18 cellular contexts compared by ENCODE assay signal in genomic region chr1:42951588-42951987, GRCh38. TPM values are rescaled to one million over a fixed set of nuclear protein-coding genes. Genes with fewer than 3 reads are reported as not detected.
A peak's percentile ranks its signal among the peaks of the same experiment; 100 is the strongest.
DNase-seq lines count a peak whose midpoint lies in the region; ATAC-seq, FAIRE-seq and TF ChIP-seq lines count a peak whose summit lies in the region.
"Had no signal": no experiment of that assay in that cellular context is flagged by ENCODE, and none has a peak within 500 bp of the region (broad histone marks: within the 10 kb centered on the region; RNA-seq: fewer than 3 reads in every experiment).

No MANE protein-coding gene starts in this region.

- H4K20me1 ChIP-seq in astrocyte (ENCODE audit: insufficient read depth, low read length) (peaks cover 29% of the 10 kb centered on the region), neural progenitor cell (ENCODE audit: low read depth) (peaks cover 100% of the 10 kb centered on the region)

- TF ChIP-seq CTCF in astrocyte (IDR thresholded peaks at IDR 0.05; ENCODE audit: insufficient read depth, low read depth, low read length) (no peak), neural progenitor cell (IDR thresholded peaks at IDR 0.05) (no peak)

- H3K9me3 Mint-ChIP-seq in activated CD4-positive, alpha-beta T cell treated with anti-CD3 and anti-CD28 coated beads for 36 hours (ENCODE audit: low read depth), result no peaks in the 10 kb centered on the region
- no peaks in the 10 kb centered on the region for H3K9me3 Mint-ChIP-seq in astrocyte (ENCODE audit: unreplicated experiment)
- no peaks in the 10 kb centered on the region for H3K9me3 Mint-ChIP-seq in neural progenitor cell

- H3K4me2 ChIP-seq in astrocyte (ENCODE audit: low read length) (peak overlapping the region; percentile 38), neural progenitor cell (peak overlapping the region; percentile 100)

- H3K9me3 ChIP-seq in astrocyte (ENCODE audit: insufficient read depth, low read depth, low read length) (no peaks in the 10 kb centered on the region), neural progenitor cell (ENCODE audit: low read depth) (no peaks in the 10 kb centered on the region)
- H3K9me3 ChIP-seq: A549, gastrocnemius medialis, neutrophil, vagina had no signal

- peak overlapping the region; percentile 40 for H3K27ac ChIP-seq in astrocyte (ENCODE audit: low read depth, low read length)
- H3K27ac ChIP-seq in neural progenitor cell, result no peak overlapping the region
- H3K27ac ChIP-seq: gastrocnemius medialis, neutrophil, vagina had no signal

- H2AFZ ChIP-seq in astrocyte (ENCODE audit: low read depth, low read length) (no peak overlapping the region), neural progenitor cell (replicated peaks) (no peak overlapping the region)

- no peak for FAIRE-seq in astrocyte (lab: Jason Lieb, UNC)
- FAIRE-seq: A549, H54 had no signal

- H3K4me3 Mint-ChIP-seq in activated CD4-positive, alpha-beta T cell treated with anti-CD3 and anti-CD28 coated beads for 36 hours, result no peak overlapping the region
- H3K4me3 Mint-ChIP-seq in astrocyte (ENCODE audit: unreplicated experiment) (peak overlapping the region; percentile 57), neural progenitor cell (peak overlapping the region; percentile 67)

- intact Hi-C loops in activated CD4-positive, alpha-beta T cell treated with anti-CD3 and anti-CD28 coated beads for 36 hours (cut with DNase I, micrococcal nuclease), result no loop called here

- no peaks in the 10 kb centered on the region for H3K27me3 ChIP-seq in astrocyte (ENCODE audit: insufficient read depth, low read length)
- no peaks in the 10 kb centered on the region for H3K27me3 ChIP-seq in neural progenitor cell
- H3K27me3 ChIP-seq: gastrocnemius medialis, vagina had no signal

- peaks cover 68% of the 10 kb centered on the region for H3K36me3 Mint-ChIP-seq in activated CD4-positive, alpha-beta T cell treated with anti-CD3 and anti-CD28 coated beads for 36 hours (ENCODE audit: low read depth)
- H3K36me3 Mint-ChIP-seq in astrocyte (ENCODE audit: low read depth, unreplicated experiment), result peaks cover 34% of the 10 kb centered on the region
- H3K36me3 Mint-ChIP-seq in neural progenitor cell, result peaks cover 45% of the 10 kb centered on the region

- H3K27ac Mint-ChIP-seq in activated CD4-positive, alpha-beta T cell treated with anti-CD3 and anti-CD28 coated beads for 36 hours, result peak overlapping the region; percentile 47
- H3K27ac Mint-ChIP-seq in astrocyte (ENCODE audit: unreplicated experiment), result no peak overlapping the region
- H3K27ac Mint-ChIP-seq in neural progenitor cell, result no peak overlapping the region

- H3K36me3 ChIP-seq in astrocyte (ENCODE audit: insufficient read depth, low read length) (peaks cover 3% of the 10 kb centered on the region), neural progenitor cell (peaks cover 3% of the 10 kb centered on the region)
- H3K36me3 ChIP-seq: gastrocnemius medialis, neutrophil, vagina had no signal

- POLR2A ChIA-PET in activated CD4-positive, alpha-beta T cell treated with anti-CD3 and anti-CD28 coated beads for 36 hours (lab: Charles Lee), result interaction anchor here (0.8 to 1.5 kb wide), 2 partner anchors 9 to 11 kb away, joined by 3 to 4 read pairs; no protein-coding TSS in a partner anchor

- no peak overlapping the region for H3K9ac ChIP-seq in astrocyte (ENCODE audit: low read length)
- H3K9ac ChIP-seq in neural progenitor cell, result no peak overlapping the region

- H3F3A ChIP-seq in neural progenitor cell (ENCODE audit: low read depth), result peaks cover 3% of the 10 kb centered on the region

- H3K4me1 Mint-ChIP-seq in activated CD4-positive, alpha-beta T cell treated with anti-CD3 and anti-CD28 coated beads for 36 hours, result peaks cover 90% of the 10 kb centered on the region
- peaks cover 80% of the 10 kb centered on the region for H3K4me1 Mint-ChIP-seq in astrocyte (ENCODE audit: low read depth, unreplicated experiment)
- H3K4me1 Mint-ChIP-seq in neural progenitor cell, result peaks cover 86% of the 10 kb centered on the region

- ATAC-seq in activated CD4-positive, alpha-beta T cell treated with anti-CD3 and anti-CD28 coated beads for 36 hours, result no peak
- no peak for ATAC-seq in GM21619 (IDR thresholded peaks at IDR 0.05; ENCODE audit: unreplicated experiment)
- ATAC-seq in HG03025 (IDR thresholded peaks at IDR 0.05; ENCODE audit: low FRiP score, unreplicated experiment), result no peak
- ATAC-seq: gastrocnemius medialis had no signal

- CTCF ChIA-PET in activated CD4-positive, alpha-beta T cell treated with anti-CD3 and anti-CD28 coated beads for 36 hours (lab: Charles Lee), result interaction anchor here (0.7 to 2.8 kb wide), 2 partner anchors 28 to 35 kb away, joined by 4 to 12 read pairs; no protein-coding TSS in a partner anchor

- H3K4me1 ChIP-seq in astrocyte (ENCODE audit: insufficient read depth, low read length), result peaks cover 73% of the 10 kb centered on the region
- peaks cover 80% of the 10 kb centered on the region for H3K4me1 ChIP-seq in neural progenitor cell

- H3K79me2 ChIP-seq in astrocyte (ENCODE audit: insufficient read depth, low read length) (peaks cover 97% of the 10 kb centered on the region), neural progenitor cell (ENCODE audit: low read depth) (peaks cover 100% of the 10 kb centered on the region)

- DNase-seq in activated CD4-positive, alpha-beta T cell treated with anti-CD3 and anti-CD28 coated beads for 36 hours, result no peak
- DNase-seq in activated CD4-positive, alpha-beta T cell treated with anti-CD3 and anti-CD28 coated beads, Interleukin-2, amount 50 U/mL, for 4 hours, result no peak
- DNase-seq in MV-4-11 (lab: John Stamatoyannopoulos, UW) (peak; percentile 31), astrocyte (ENCODE audit: low read depth) (no peak), neural progenitor cell (ENCODE audit: low spot score) (no peak), DMS153 (lab: John Stamatoyannopoulos, UW) (no peak)
- DNase-seq: aorta; effector CD8-positive, alpha-beta T cell; gastrocnemius medialis; islet precursor cell; NCI-H1694 had no signal

- H3K4me3 ChIP-seq in astrocyte (ENCODE audit: insufficient read depth, low read depth, low read length) (no peak overlapping the region), neural progenitor cell (peak overlapping the region; percentile 1)
- H3K4me3 ChIP-seq: A549, gastrocnemius medialis, skin epidermis, vagina had no signal

- H3K27me3 Mint-ChIP-seq in activated CD4-positive, alpha-beta T cell treated with anti-CD3 and anti-CD28 coated beads for 36 hours, result no peaks in the 10 kb centered on the region
- H3K27me3 Mint-ChIP-seq in astrocyte (ENCODE audit: low read depth, unreplicated experiment) (no peaks in the 10 kb centered on the region), neural progenitor cell (ENCODE audit: insufficient read depth, low read depth) (peaks cover 7% of the 10 kb centered on the region)

RNA-seq across cellular contexts. Expression of gene SLC2A1, which starts 7.1 kb away (rescaled TPM):
- total RNA-seq in activated CD4-positive, alpha-beta T cell treated with anti-CD3 and anti-CD28 coated beads for 36 hours, result 100 to 1,000 TPM; 115 to 125 TPM
- total RNA-seq in astrocyte (506 and 521 TPM in 2 replicates), neural progenitor cell (ENCODE audit: low replicate concordance) (303 and 720 TPM in 2 replicates)
